In genomic region chr11:134604886-134605285, GRCh38 we compare ENCODE assay signal across 30 cellular contexts.
"Had no signal": no experiment of that assay in that cellular context is flagged by ENCODE, and none has a peak within 500 bp of the region (broad histone marks: within the 10 kb centered on the region; RNA-seq: fewer than 3 reads in every experiment).

No MANE protein-coding gene starts in this region.

- DNase-seq: activated CD4-positive, alpha-beta memory T cell treated with anti-CD3 and anti-CD28 coated beads, Interleukin-2, amount 10 ng/mL, durations not matched to agents 7 days and 5 days; activated CD4-positive, alpha-beta T cell treated with anti-CD3 and anti-CD28 coated beads for 4 hours; activated CD4-positive, alpha-beta T cell treated with anti-CD3 and anti-CD28 coated beads, Interleukin-2, amount 10 ng/mL, durations not matched to agents 7 days and 5 days; activated CD4-positive, alpha-beta T cell treated with anti-CD3 and anti-CD28 coated beads, Interleukin-2, amount 50 U/mL, for 4 hours; activated CD4-positive, CD25-positive, alpha-beta regulatory T cell; activated CD4-positive, CD25-positive, alpha-beta regulatory T cell treated with anti-CD3 and anti-CD28 coated beads, Interleukin-2, amount 50 U/mL, for 72 hours; activated CD8-positive, alpha-beta memory T cell treated with anti-CD3 and anti-CD28 coated beads, Interleukin-2, amount 50 U/mL, for 48 hours; activated gamma-delta T cell; activated naive CD4-positive, alpha-beta T cell; activated naive CD4-positive, alpha-beta T cell treated with anti-CD3 and anti-CD28 coated beads, Interleukin-2, amount 10 ng/mL, durations not matched to agents 7 days and 5 days; activated naive CD8-positive, alpha-beta T cell treated with anti-CD3 and anti-CD28 coated beads, Interleukin-2, amount 10 ng/mL, durations not matched to agents 7 days and 5 days; activated T-cell treated with anti-CD3 and anti-CD28 coated beads for 4 hours; activated T-cell treated with anti-CD3 and anti-CD28 coated beads, Interleukin-2, amount 50 U/mL, for 24 hours; activated T-cell treated with anti-CD3 and anti-CD28 coated beads, Interleukin-2, amount 50 U/mL, for 72 hours; central memory CD4-positive, alpha-beta T cell; cerebellar nuclear complex; colonic mucosa; dorsolateral prefrontal cortex; effector memory CD4-positive, alpha-beta T cell; erythroblast; esophagus squamous epithelium; foreskin melanocyte; T-helper 2 cell had no signal

- H3K4me3 ChIP-seq: ascending aorta, breast epithelium, cardiac muscle cell, colonic mucosa, dorsolateral prefrontal cortex, esophagus squamous epithelium, gastroesophageal sphincter had no signal

- H3K9me3 ChIP-seq: ascending aorta, breast epithelium, colonic mucosa, esophagus squamous epithelium had no signal

- ATAC-seq: activated naive CD4-positive, alpha-beta T cell treated with anti-CD3 and anti-CD28 coated beads, Interleukin-2, amount 50 U/mL, for 72 hours; activated T-cell treated with anti-CD3 and anti-CD28 coated beads, Interleukin-2, amount 50 U/mL, for 72 hours; gastroesophageal sphincter had no signal

- H3K4me1 Mint-ChIP-seq: activated CD4-positive, alpha-beta memory T cell treated with anti-CD3 and anti-CD28 coated beads, Interleukin-2, amount 10 ng/mL, durations not matched to agents 7 days and 5 days; activated CD4-positive, alpha-beta T cell treated with anti-CD3 and anti-CD28 coated beads, Interleukin-2, amount 10 ng/mL, durations not matched to agents 7 days and 5 days; activated naive CD4-positive, alpha-beta T cell treated with anti-CD3 and anti-CD28 coated beads, Interleukin-2, amount 10 ng/mL, durations not matched to agents 7 days and 5 days; activated naive CD8-positive, alpha-beta T cell treated with anti-CD3 and anti-CD28 coated beads, Interleukin-2, amount 10 ng/mL, durations not matched to agents 7 days and 5 days had no signal

- H3K4me3 Mint-ChIP-seq: activated CD4-positive, alpha-beta memory T cell treated with anti-CD3 and anti-CD28 coated beads, Interleukin-2, amount 10 ng/mL, durations not matched to agents 7 days and 5 days; activated CD4-positive, alpha-beta T cell treated with anti-CD3 and anti-CD28 coated beads, Interleukin-2, amount 10 ng/mL, durations not matched to agents 7 days and 5 days; activated naive CD4-positive, alpha-beta T cell treated with anti-CD3 and anti-CD28 coated beads, Interleukin-2, amount 10 ng/mL, durations not matched to agents 7 days and 5 days; activated naive CD8-positive, alpha-beta T cell treated with anti-CD3 and anti-CD28 coated beads, Interleukin-2, amount 10 ng/mL, durations not matched to agents 7 days and 5 days; activated T-cell treated with anti-CD3 and anti-CD28 coated beads, Interleukin-2, amount 50 U/mL, for 24 hours; activated T-cell treated with anti-CD3 and anti-CD28 coated beads, Interleukin-2, amount 50 U/mL, for 72 hours; brain; dendritic cell treated with granulocyte-macrophage colony-stimulating factor and Interleukin-4, amounts not matched to agents 40 ng/mL and 50 ng/mL, for 4 days had no signal

- H3K27me3 ChIP-seq: ascending aorta, colonic mucosa, dorsolateral prefrontal cortex, gastroesophageal sphincter had no signal

- H3K36me3 Mint-ChIP-seq: activated naive CD4-positive, alpha-beta T cell treated with anti-CD3 and anti-CD28 coated beads, Interleukin-2, amount 10 ng/mL, durations not matched to agents 7 days and 5 days; activated naive CD4-positive, alpha-beta T cell treated with anti-CD3 and anti-CD28 coated beads, Interleukin-2, amount 50 U/mL, for 72 hours; activated naive CD8-positive, alpha-beta T cell treated with anti-CD3 and anti-CD28 coated beads, Interleukin-2, amount 10 ng/mL, durations not matched to agents 7 days and 5 days; brain had no signal

- H3K36me3 ChIP-seq: ascending aorta, breast epithelium, cardiac muscle cell, colonic mucosa, esophagus squamous epithelium, gastroesophageal sphincter had no signal

- H3K27ac Mint-ChIP-seq: activated CD4-positive, alpha-beta memory T cell treated with anti-CD3 and anti-CD28 coated beads, Interleukin-2, amount 10 ng/mL, durations not matched to agents 7 days and 5 days; activated CD4-positive, alpha-beta T cell treated with anti-CD3 and anti-CD28 coated beads, Interleukin-2, amount 10 ng/mL, durations not matched to agents 7 days and 5 days; activated naive CD4-positive, alpha-beta T cell treated with anti-CD3 and anti-CD28 coated beads, Interleukin-2, amount 10 ng/mL, durations not matched to agents 7 days and 5 days; activated naive CD4-positive, alpha-beta T cell treated with anti-CD3 and anti-CD28 coated beads, Interleukin-2, amount 50 U/mL, for 72 hours; activated naive CD8-positive, alpha-beta T cell treated with anti-CD3 and anti-CD28 coated beads, Interleukin-2, amount 10 ng/mL, durations not matched to agents 7 days and 5 days; activated T-cell treated with anti-CD3 and anti-CD28 coated beads, Interleukin-2, amount 50 U/mL, for 24 hours; activated T-cell treated with anti-CD3 and anti-CD28 coated beads, Interleukin-2, amount 50 U/mL, for 72 hours; brain; dendritic cell treated with granulocyte-macrophage colony-stimulating factor and Interleukin-4, amounts not matched to agents 40 ng/mL and 50 ng/mL, for 4 days had no signal

- H3K4me1 ChIP-seq: ascending aorta, breast epithelium, colonic mucosa, esophagus squamous epithelium, gastroesophageal sphincter had no signal

- H3K9me3 Mint-ChIP-seq: activated CD4-positive, alpha-beta memory T cell treated with anti-CD3 and anti-CD28 coated beads, Interleukin-2, amount 10 ng/mL, durations not matched to agents 7 days and 5 days; activated CD4-positive, alpha-beta T cell treated with anti-CD3 and anti-CD28 coated beads, Interleukin-2, amount 10 ng/mL, durations not matched to agents 7 days and 5 days; activated naive CD4-positive, alpha-beta T cell treated with anti-CD3 and anti-CD28 coated beads, Interleukin-2, amount 10 ng/mL, durations not matched to agents 7 days and 5 days; activated naive CD8-positive, alpha-beta T cell treated with anti-CD3 and anti-CD28 coated beads, Interleukin-2, amount 10 ng/mL, durations not matched to agents 7 days and 5 days; activated T-cell treated with anti-CD3 and anti-CD28 coated beads, Interleukin-2, amount 50 U/mL, for 24 hours; dendritic cell treated with granulocyte-macrophage colony-stimulating factor and Interleukin-4, amounts not matched to agents 40 ng/mL and 50 ng/mL, for 4 days had no signal

- H3K27ac ChIP-seq: ascending aorta, breast epithelium, cardiac muscle cell, colonic mucosa, dorsolateral prefrontal cortex, esophagus squamous epithelium, gastroesophageal sphincter had no signal
